ENCODE assay signal across 1 cellular context in the genomic region with DNA sequence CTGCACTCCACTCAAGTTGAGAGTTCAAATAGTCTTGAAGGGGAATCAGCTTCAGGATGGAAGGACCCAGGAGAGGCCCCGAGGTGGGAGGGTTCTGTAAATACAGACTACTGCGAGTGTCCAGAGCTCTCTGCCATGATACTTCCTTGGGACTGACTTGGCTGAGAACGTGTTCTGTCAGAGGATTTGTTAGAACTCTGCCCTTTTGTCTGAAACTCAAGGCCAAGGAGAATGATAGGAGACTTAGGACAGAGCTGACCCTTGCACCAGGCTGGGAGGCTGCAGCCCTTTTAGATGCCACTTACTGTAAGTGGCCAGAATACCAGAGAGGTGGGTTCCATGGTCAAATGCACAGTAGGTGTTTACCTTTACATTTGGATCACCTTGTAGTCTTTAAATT.
TF ChIP-seq lines count a peak whose summit lies in the region.

No MANE protein-coding gene starts in this region.

TF ChIP-seq in GM12891, 5 proteins besides CTCF, POLR2A, EP300 and RAD21 (continued from another document):
- TF ChIP-seq PAX5 (IDR thresholded peaks at IDR 0.05; ENCODE audit: insufficient read depth, low read length, severe bottlenecking): no peak
- no peak for TF ChIP-seq POU2F2 (IDR thresholded peaks at IDR 0.05; ENCODE audit: low read depth, low read length)
- no peak for TF ChIP-seq SPI1 (IDR thresholded peaks at IDR 0.05; ENCODE audit: low read depth, low read length)
- TF ChIP-seq POLR2AphosphoS5 (IDR thresholded peaks at IDR 0.05; ENCODE audit: low read depth, low read length): no peak
